ENCODE assay signal across 1 cellular context in genomic region chr3:127110982-127111693, GRCh38.
A peak's percentile ranks its signal among the peaks of the same experiment; 100 is the strongest.
TF ChIP-seq lines count a peak whose summit lies in the region.

No MANE protein-coding gene starts in this region.

TF ChIP-seq in GM23338, 12 proteins besides CTCF, POLR2A, EP300 and RAD21 (continued from another document):
- TF ChIP-seq POLR2AphosphoS5 (IDR thresholded peaks at IDR 0.05; ENCODE audit: low read depth) (no peak), NANOG (IDR thresholded peaks at IDR 0.05; ENCODE audit: borderline replicate concordance) (0 out of 2 replicates have a peak, but pooled peaks have one; percentile 13), ZNF114 (CRISPR knock-in tag; IDR thresholded peaks at IDR 0.05) (no peak; the same call in 1 of the 2 replicates)
TF ChIP-seq in GM23338: peak in this region for 1.
